ENCODE assay signal across 8 cellular contexts in the genomic region with DNA sequence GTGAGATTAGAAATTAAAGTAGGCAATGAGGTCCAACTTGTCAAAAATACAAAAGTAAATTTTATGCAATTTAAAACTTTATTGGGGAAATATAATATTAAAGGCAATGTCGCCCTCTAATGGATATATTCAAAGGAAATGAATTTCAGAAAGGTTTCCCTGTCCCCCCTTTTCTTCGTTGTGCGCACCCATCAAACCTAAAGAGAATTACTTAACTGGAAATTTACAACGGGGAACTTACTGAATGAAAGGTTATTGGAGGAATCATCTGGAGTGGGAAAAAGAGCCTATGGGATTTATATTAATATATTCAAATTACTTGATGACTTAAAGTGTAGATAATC. TPM values are rescaled to one million over a fixed set of nuclear protein-coding genes. Genes with fewer than 3 reads are reported as not detected.
A peak's percentile ranks its signal among the peaks of the same experiment; 100 is the strongest.
DNase-seq lines count a peak whose midpoint lies in the region; ATAC-seq and TF ChIP-seq lines count a peak whose summit lies in the region.

No MANE protein-coding gene starts in this region.

- H4K91ac ChIP-seq in H9 (ENCODE audit: insufficient read length, low read depth, low read length) (no peak overlapping the region), mesenchymal stem cell (ENCODE audit: low read length) (no peak overlapping the region)

- no peaks in the 10 kb centered on the region for H3K9me3 Mint-ChIP-seq in H9
- H3K9me3 Mint-ChIP-seq in activated naive CD8-positive, alpha-beta T cell treated with anti-CD3 and anti-CD28 coated beads, Interleukin-2, amount 50 U/mL, for 24 hours, result no peaks in the 10 kb centered on the region

- H2AK5ac ChIP-seq in H9 (ENCODE audit: insufficient read length, low read length) (no peak overlapping the region), mesenchymal stem cell (ENCODE audit: low read length, severe bottlenecking) (no peak overlapping the region)

- H3K4me1 ChIP-seq in H9 (ENCODE audit: insufficient read depth, low read length) (peaks cover 2% of the 10 kb centered on the region; the same call in 1 of the 2 replicates), mesenchymal stem cell (ENCODE audit: control insufficient read depth, insufficient read depth, low read depth, low read length) (peaks cover 16% of the 10 kb centered on the region)

- H2BK20ac ChIP-seq in H9 (ENCODE audit: low read depth, low read length, poor library complexity, severe bottlenecking), result no peak overlapping the region

- H2AFZ ChIP-seq in H9 (ENCODE audit: low read length) (no peak overlapping the region), mesenchymal stem cell (ENCODE audit: low read depth, low read length) (no peak overlapping the region)

- H3K4me1 Mint-ChIP-seq in H9, result peaks cover 16 to 26% of the 10 kb centered on the region in 2 experiments
- peaks cover 30% of the 10 kb centered on the region for H3K4me1 Mint-ChIP-seq in activated naive CD8-positive, alpha-beta T cell treated with anti-CD3 and anti-CD28 coated beads, Interleukin-2, amount 50 U/mL, for 24 hours

- H3K9me3 ChIP-seq in H9 (ENCODE audit: control insufficient read depth, low read depth, low read length) (no peaks in the 10 kb centered on the region), mesenchymal stem cell (ENCODE audit: control insufficient read depth, low read length) (no peaks in the 10 kb centered on the region)

- no peaks in the 10 kb centered on the region for H3K36me3 Mint-ChIP-seq in H9 (ENCODE audit: insufficient read depth in 1 of 3, low read depth in 3 of 3)
- H3K36me3 Mint-ChIP-seq in activated naive CD8-positive, alpha-beta T cell treated with anti-CD3 and anti-CD28 coated beads, Interleukin-2, amount 50 U/mL, for 24 hours (ENCODE audit: low read depth), result peaks cover 5% of the 10 kb centered on the region

- peak overlapping the region; percentile 70 to 83 for H3K4me3 Mint-ChIP-seq in H9
- H3K4me3 Mint-ChIP-seq in activated naive CD8-positive, alpha-beta T cell treated with anti-CD3 and anti-CD28 coated beads, Interleukin-2, amount 50 U/mL, for 24 hours, result peak overlapping the region; percentile 85

- no peak overlapping the region for H3K14ac ChIP-seq in H9 (ENCODE audit: insufficient read depth, low read length)
- H3K14ac ChIP-seq in mesenchymal stem cell (ENCODE audit: low read length in 2 of 2), result no peak overlapping the region

- peak; percentile 79 for TF ChIP-seq CTCF in 22Rv1 (IDR thresholded peaks at IDR 0.05)
- peak; percentile 49; the same call in 1 of the 3 replicates for TF ChIP-seq CTCF in H9 (conservative IDR thresholded peaks at IDR 0.05)

- H2BK12ac ChIP-seq in H9 (ENCODE audit: insufficient read length, low read depth, low read length) (no peak overlapping the region), mesenchymal stem cell (ENCODE audit: low read length in 2 of 2) (no peak overlapping the region)

- H3K79me1 ChIP-seq in H9 (ENCODE audit: insufficient read depth, low read depth, low read length, poor library complexity, severe bottlenecking) (no peaks in the 10 kb centered on the region), mesenchymal stem cell (replicated peaks; ENCODE audit: low read length, poor library complexity, severe bottlenecking) (peaks cover 4% of the 10 kb centered on the region)

- H3K4ac ChIP-seq in H9 (ENCODE audit: low read depth, low read length), result no peak overlapping the region
- H3K4ac ChIP-seq in mesenchymal stem cell (ENCODE audit: low read depth in 1 of 2, low read length in 2 of 2), result no peak overlapping the region

- H2BK5ac ChIP-seq in H9 (ENCODE audit: insufficient read length, low read length) (no peak overlapping the region), mesenchymal stem cell (ENCODE audit: low read depth, low read length, poor library complexity, severe bottlenecking) (no peak overlapping the region)

- no peaks in the 10 kb centered on the region for H4K20me1 ChIP-seq in H9 (ENCODE audit: control insufficient read depth, insufficient read depth, insufficient read length)

- peak overlapping the region in 1 of 2 experiments; percentile 80 for H3K4me3 ChIP-seq in mesenchymal stem cell (ENCODE audit: insufficient read depth in 1 of 2, low read depth in 1 of 2, low read length in 2 of 2)

- H3K23ac ChIP-seq in H9 (ENCODE audit: insufficient read length, low read depth, low read length) (no peak overlapping the region), mesenchymal stem cell (ENCODE audit: low read length in 2 of 2) (no peak overlapping the region)

- no peak overlapping the region for H4K5ac ChIP-seq in H9 (ENCODE audit: insufficient read length, low read depth, low read length)

- H3K18ac ChIP-seq in H9 (ENCODE audit: insufficient read length, low read depth, low read length) (no peak overlapping the region), mesenchymal stem cell (ENCODE audit: low read depth in 1 of 2, low read length in 2 of 2) (no peak overlapping the region)

- H2BK120ac ChIP-seq in H9 (ENCODE audit: low read depth, low read length, poor library complexity, severe bottlenecking), result no peak overlapping the region
- H2BK120ac ChIP-seq in mesenchymal stem cell (ENCODE audit: low read depth, low read length), result no peak overlapping the region

- DNase-seq in H9 (no peak), mesenchymal stem cell (no peak), middle frontal gyrus (ENCODE audit: extremely low spot score, low spot score) (no peak)
- no peak for DNase-seq in activated naive CD8-positive, alpha-beta T cell treated with anti-CD3 and anti-CD28 coated beads, Interleukin-2, amount 50 U/mL, for 24 hours
- DNase-seq in stimulated activated CD4-positive, alpha-beta T cell treated with anti-CD3 and anti-CD28 coated beads, Interleukin-1b, Interleukin-23, amount 100 ng/mL, for 48 hours, result no peak

- peaks cover 25% of the 10 kb centered on the region for H3K23me2 ChIP-seq in H9 (ENCODE audit: insufficient read length, low read depth, low read length, poor library complexity, severe bottlenecking)

- H3K79me2 ChIP-seq in H9 (ENCODE audit: insufficient read depth, low read length), result no peaks in the 10 kb centered on the region

- H3K27me3 ChIP-seq in H9 (ENCODE audit: insufficient read depth, low read length), result peaks cover 13% of the 10 kb centered on the region; the same call in 1 of the 2 replicates
- peaks cover 0 to 10% of the 10 kb centered on the region in 2 experiments for H3K27me3 ChIP-seq in mesenchymal stem cell (ENCODE audit: control insufficient read depth in 1 of 2, insufficient read depth in 1 of 2, low read length in 2 of 2)

- no peak for ATAC-seq in activated naive CD8-positive, alpha-beta T cell treated with anti-CD3 and anti-CD28 coated beads, Interleukin-2, amount 50 U/mL, for 24 hours
- no peak for ATAC-seq in GM18870 (IDR thresholded peaks at IDR 0.05; ENCODE audit: unreplicated experiment)
- ATAC-seq in HG02938 (IDR thresholded peaks at IDR 0.05; ENCODE audit: unreplicated experiment), result no peak

- H3K9ac ChIP-seq in H9 (ENCODE audit: extremely low read depth, insufficient read length, low read length) (no peak overlapping the region), mesenchymal stem cell (ENCODE audit: low read length) (peak overlapping the region; percentile 65)

- no CpG with 5 or more reads among the region's 4 CpGs for WGBS in H9 (ENCODE audit: extremely low coverage, insufficient read length, low lambda C conversion rate)
- WGBS in mesenchymal stem cell, result no CpG with 5 or more reads among the region's 4 CpGs

- no peak overlapping the region for H3K56ac ChIP-seq in H9 (ENCODE audit: insufficient read length, low read depth, low read length)

- H4K8ac ChIP-seq in H9 (replicated peaks; ENCODE audit: insufficient read length, low read depth, low read length), result no peak overlapping the region
- H4K8ac ChIP-seq in mesenchymal stem cell (ENCODE audit: low read length), result no peak overlapping the region

- H2BK15ac ChIP-seq in H9 (ENCODE audit: low read depth, low read length), result no peak overlapping the region
- no peak overlapping the region for H2BK15ac ChIP-seq in mesenchymal stem cell (ENCODE audit: low read depth, poor library complexity, severe bottlenecking)

- H3K27ac Mint-ChIP-seq in H9, result no peak overlapping the region
- H3K27ac Mint-ChIP-seq in activated naive CD8-positive, alpha-beta T cell treated with anti-CD3 and anti-CD28 coated beads, Interleukin-2, amount 50 U/mL, for 24 hours, result no peak overlapping the region

- H3K4me2 ChIP-seq in H9 (ENCODE audit: insufficient read depth, insufficient read length, low read length) (peak overlapping the region; percentile 79), mesenchymal stem cell (ENCODE audit: low read length, poor library complexity, severe bottlenecking) (no peak overlapping the region)

- H3K27ac ChIP-seq in 22Rv1, result peak overlapping the region; percentile 90
- H3K27ac ChIP-seq in H9 (ENCODE audit: insufficient read length, low read depth, low read length), result no peak overlapping the region
- H3K27ac ChIP-seq in mesenchymal stem cell (ENCODE audit: low read length, poor library complexity, severe bottlenecking), result no peak overlapping the region

- H3K36me3 ChIP-seq in mesenchymal stem cell (ENCODE audit: control insufficient read depth in 1 of 2, insufficient read depth in 2 of 2, low read depth in 1 of 2, low read length in 2 of 2), result no peaks in the 10 kb centered on the region

- no peak overlapping the region for H3T11ph ChIP-seq in H9 (ENCODE audit: low read length)

- peaks cover 41% of the 10 kb centered on the region for H3K27me3 Mint-ChIP-seq in H9 (ENCODE audit: low read depth)
- peaks cover 43% of the 10 kb centered on the region for H3K27me3 Mint-ChIP-seq in activated naive CD8-positive, alpha-beta T cell treated with anti-CD3 and anti-CD28 coated beads, Interleukin-2, amount 50 U/mL, for 24 hours

RNA-seq across cellular contexts. Expression of gene ABTB2, which starts 1.7 kb away (rescaled TPM):
- 5.3 and 5.5 TPM in 2 replicates for total RNA-seq in H9 (2021)
- 0.39 TPM for polyA plus RNA-seq in mesenchymal stem cell (2013, experiment 1 of 2)
- polyA plus RNA-seq in mesenchymal stem cell (2013, experiment 2 of 2), result 0.41 TPM
